In the genomic region with DNA sequence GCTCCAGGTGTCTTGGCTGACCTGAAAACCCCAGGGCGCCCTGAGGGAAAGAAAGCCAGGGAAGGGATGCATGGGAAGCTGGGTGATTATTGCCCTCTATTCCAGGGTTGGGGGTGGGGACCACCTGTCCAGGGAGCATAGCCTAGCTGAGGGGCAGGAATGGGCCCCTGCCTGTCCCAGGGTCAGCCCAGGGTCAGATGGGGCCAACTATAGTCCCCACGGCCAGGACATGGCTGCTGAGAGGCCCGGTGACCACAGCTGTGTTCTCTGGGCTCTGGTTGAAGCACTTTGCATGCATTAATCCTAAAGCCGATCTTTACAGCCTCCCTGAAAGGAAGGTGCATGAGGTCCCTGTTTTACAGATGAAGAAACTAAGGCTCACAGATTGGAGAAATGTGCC, we compare ENCODE assay signal across 15 cellular contexts.
"Had no signal": no experiment of that assay in that cellular context is flagged by ENCODE, and none has a peak within 500 bp of the region (broad histone marks: within the 10 kb centered on the region; RNA-seq: fewer than 3 reads in every experiment).

No MANE protein-coding gene starts in this region.

- FAIRE-seq: pancreas had no signal

- H3K9me3 ChIP-seq: gastrocnemius medialis, heart right ventricle, left ventricle myocardium inferior, pancreas, thyroid gland, vagina had no signal

- H3K4me3 Mint-ChIP-seq: neural progenitor cell had no signal

- H3K27ac Mint-ChIP-seq: activated T-helper 2 cell treated with anti-CD3 and anti-CD28 coated beads, Interferon-gamma antibody, Interleukin-2, Interleukin-4, amounts not matched to agents 10 μg/mL and 5 μg/mL and 100 μg/mL, durations not matched to agents 14 hours and 24 hours and 36 hours; neural progenitor cell had no signal

- H3K27me3 ChIP-seq: gastrocnemius medialis, heart right ventricle, neural progenitor cell, pancreas, thyroid gland, vagina had no signal

- H3K4me3 ChIP-seq: coronary artery, gastrocnemius medialis, heart right ventricle, left ventricle myocardium inferior, neural progenitor cell, pancreas, thyroid gland, vagina had no signal

- H3K9me3 Mint-ChIP-seq: activated T-helper 2 cell treated with anti-CD3 and anti-CD28 coated beads, Interferon-gamma antibody, Interleukin-2, Interleukin-4, amounts not matched to agents 10 μg/mL and 5 μg/mL and 100 μg/mL, durations not matched to agents 14 hours and 24 hours and 36 hours; neural progenitor cell had no signal

- H3K4me2 ChIP-seq: neural progenitor cell had no signal

- H2AFZ ChIP-seq: neural progenitor cell had no signal

- DNase-seq: activated CD8-positive, alpha-beta memory T cell treated with anti-CD3 and anti-CD28 coated beads for 24 hours; activated naive CD4-positive, alpha-beta T cell treated with anti-CD3 and anti-CD28 coated beads, Interleukin-2, amount 50 U/mL, for 16 hours; caudate nucleus; effector CD8-positive, alpha-beta T cell; gastrocnemius medialis; heart right ventricle; islet precursor cell; left ventricle myocardium inferior; pancreas; T1000; thyroid gland had no signal

- H3K9ac ChIP-seq: neural progenitor cell had no signal

- H3K27ac ChIP-seq: coronary artery, gastrocnemius medialis, heart right ventricle, left ventricle myocardium inferior, neural progenitor cell, pancreas, thyroid gland, vagina had no signal

- ATAC-seq: gastrocnemius medialis, heart right ventricle had no signal

- H3K36me3 ChIP-seq: gastrocnemius medialis, heart right ventricle, left ventricle myocardium inferior, neural progenitor cell, pancreas, thyroid gland, vagina had no signal
